In the genomic region with DNA sequence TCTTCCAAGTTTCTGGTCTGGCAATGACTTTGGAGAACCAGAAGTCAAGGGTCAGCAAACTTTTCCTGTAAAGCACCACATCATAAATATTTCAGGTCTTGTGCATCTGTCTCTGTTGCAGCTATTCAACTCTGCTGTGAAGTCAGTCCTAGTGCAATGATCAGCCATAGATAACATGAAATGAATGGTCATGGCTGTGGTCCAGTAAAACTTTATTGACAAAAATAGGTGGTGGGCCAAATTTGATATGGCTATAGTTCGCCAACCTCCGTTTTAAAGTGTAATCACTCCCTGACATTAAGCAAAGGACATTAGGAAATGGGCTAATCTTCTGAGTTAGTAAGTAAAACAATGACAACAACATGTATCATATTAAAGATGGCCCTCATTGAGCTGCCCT, we compare ENCODE assay signal across 24 cellular contexts.
"Had no signal": no experiment of that assay in that cellular context is flagged by ENCODE, and none has a peak within 500 bp of the region (broad histone marks: within the 10 kb centered on the region; RNA-seq: fewer than 3 reads in every experiment).

No MANE protein-coding gene starts in this region.

- H3K27ac ChIP-seq: foreskin keratinocyte, left lung, neutrophil, pancreas, psoas muscle, thyroid gland, upper lobe of right lung had no signal

- H3K27ac Mint-ChIP-seq: activated CD4-positive, alpha-beta memory T cell treated with anti-CD3 and anti-CD28 coated beads for 36 hours; activated CD4-positive, alpha-beta T cell treated with anti-CD3 and anti-CD28 coated beads for 36 hours; activated naive CD4-positive, alpha-beta T cell treated with anti-CD3 and anti-CD28 coated beads for 36 hours; activated naive CD8-positive, alpha-beta T cell treated with anti-CD3 and anti-CD28 coated beads, Interleukin-2, amount 10 ng/mL, durations not matched to agents 7 days and 5 days; endodermal cell; natural killer cell treated with Interleukin-12 subunit alpha and Interleukin-12 subunit beta and Interleukin-15 and Interleukin-18, amount 100 ng/mL, for 72 hours; stimulated activated naive CD8-positive, alpha-beta T cell treated with anti-CD3 and anti-CD28 coated beads, Interleukin-15, Interleukin-2, amounts not matched to agents 100 ng/mL and 50 ng/mL, for 24 hours; WTC11 had no signal

- H3K36me3 ChIP-seq: left lung, neutrophil, pancreas, thyroid gland, upper lobe of right lung had no signal

- H3K9me3 Mint-ChIP-seq: activated CD4-positive, alpha-beta memory T cell treated with anti-CD3 and anti-CD28 coated beads for 36 hours; activated naive CD4-positive, alpha-beta T cell treated with anti-CD3 and anti-CD28 coated beads for 36 hours; activated naive CD8-positive, alpha-beta T cell treated with anti-CD3 and anti-CD28 coated beads, Interleukin-2, amount 10 ng/mL, durations not matched to agents 7 days and 5 days; endodermal cell; natural killer cell treated with Interleukin-12 subunit alpha and Interleukin-12 subunit beta and Interleukin-15 and Interleukin-18, amount 100 ng/mL, for 72 hours; stimulated activated naive CD8-positive, alpha-beta T cell treated with anti-CD3 and anti-CD28 coated beads, Interleukin-15, Interleukin-2, amounts not matched to agents 100 ng/mL and 50 ng/mL, for 24 hours had no signal

- H3K27me3 ChIP-seq: foreskin keratinocyte, left lung, neutrophil, pancreas, thyroid gland, upper lobe of right lung had no signal

- H3K36me3 Mint-ChIP-seq: WTC11 had no signal

- DNase-seq: activated CD4-positive, alpha-beta memory T cell treated with anti-CD3 and anti-CD28 coated beads for 36 hours; activated CD4-positive, alpha-beta T cell treated with anti-CD3 and anti-CD28 coated beads for 36 hours; activated effector memory CD4-positive, alpha-beta T cell treated with Interleukin-2 at 50 U/mL for 16 hours; activated naive CD4-positive, alpha-beta T cell treated with anti-CD3 and anti-CD28 coated beads for 36 hours; activated naive CD8-positive, alpha-beta T cell treated with anti-CD3 and anti-CD28 coated beads, Interleukin-2, amount 10 ng/mL, durations not matched to agents 7 days and 5 days; activated T-cell treated with anti-CD3 and anti-CD28 coated beads, Interleukin-2, amount 50 U/mL, for 48 hours; amniotic stem cell; cortex of kidney; endodermal cell; left lung; pancreas; psoas muscle; right cardiac atrium; stimulated activated CD4-positive, alpha-beta T cell treated with anti-CD3 and anti-CD28 coated beads, Interleukin-4, amount 100 ng/mL, for 24 hours; substantia nigra; T-helper 9 cell; thyroid gland; upper lobe of right lung had no signal

- H3K4me1 ChIP-seq: pancreas, psoas muscle, thyroid gland had no signal

- H3K9me3 ChIP-seq: left lung, neutrophil, pancreas, psoas muscle, thyroid gland, upper lobe of right lung had no signal

- ATAC-seq: activated CD4-positive, alpha-beta T cell treated with anti-CD3 and anti-CD28 coated beads for 36 hours; pancreas; psoas muscle; WTC11 had no signal

- H3K4me3 ChIP-seq: left lung, lung, pancreas, psoas muscle, thyroid gland, upper lobe of right lung had no signal

- H3K4me1 Mint-ChIP-seq: activated CD4-positive, alpha-beta T cell treated with anti-CD3 and anti-CD28 coated beads for 36 hours; endodermal cell had no signal

- H3K4me3 Mint-ChIP-seq: activated CD4-positive, alpha-beta memory T cell treated with anti-CD3 and anti-CD28 coated beads for 36 hours; activated CD4-positive, alpha-beta T cell treated with anti-CD3 and anti-CD28 coated beads for 36 hours; activated naive CD4-positive, alpha-beta T cell treated with anti-CD3 and anti-CD28 coated beads for 36 hours; activated naive CD8-positive, alpha-beta T cell treated with anti-CD3 and anti-CD28 coated beads, Interleukin-2, amount 10 ng/mL, durations not matched to agents 7 days and 5 days; endodermal cell; natural killer cell treated with Interleukin-12 subunit alpha and Interleukin-12 subunit beta and Interleukin-15 and Interleukin-18, amount 100 ng/mL, for 72 hours; stimulated activated naive CD8-positive, alpha-beta T cell treated with anti-CD3 and anti-CD28 coated beads, Interleukin-15, Interleukin-2, amounts not matched to agents 100 ng/mL and 50 ng/mL, for 24 hours; WTC11 had no signal

- H3K27me3 Mint-ChIP-seq: activated CD4-positive, alpha-beta memory T cell treated with anti-CD3 and anti-CD28 coated beads for 36 hours had no signal
